Comparison of ENCODE assay signal across 33 cellular contexts in the genomic region with DNA sequence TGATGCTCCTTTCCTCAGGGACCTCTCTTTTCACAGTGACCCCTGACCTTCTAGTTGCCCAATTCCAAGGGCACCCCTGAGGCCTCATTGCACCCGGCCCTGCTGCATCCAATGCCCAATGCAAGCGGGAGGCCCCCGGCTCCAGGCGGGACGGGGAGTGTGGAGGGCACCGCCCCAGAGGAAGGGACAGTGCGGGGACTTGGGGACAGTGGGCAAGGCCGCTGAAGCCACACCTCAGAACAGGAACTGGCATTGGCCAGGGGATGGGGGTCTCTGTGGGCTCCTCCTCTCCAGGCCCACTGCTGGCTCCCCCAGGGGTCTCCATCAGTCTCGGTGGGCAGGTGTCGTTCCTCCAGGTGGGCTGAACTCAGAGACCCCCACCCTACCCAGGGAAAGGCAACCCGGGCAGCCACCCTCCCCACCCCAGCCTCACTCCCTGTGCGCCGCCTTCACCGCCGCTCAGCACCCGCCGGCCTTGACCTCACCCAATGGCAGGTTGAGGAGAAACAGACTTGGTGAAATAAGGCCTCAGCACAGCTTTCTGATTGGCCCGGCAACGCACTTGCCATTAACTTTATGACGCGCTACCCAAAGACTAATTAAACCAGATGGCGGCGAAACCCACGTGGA.
A peak's percentile ranks its signal among the peaks of the same experiment; 100 is the strongest.
DNase-seq lines count a peak whose midpoint lies in the region; ATAC-seq, FAIRE-seq and TF ChIP-seq lines count a peak whose summit lies in the region.
"Had no signal": no experiment of that assay in that cellular context is flagged by ENCODE, and none has a peak within 500 bp of the region (broad histone marks: within the 10 kb centered on the region; RNA-seq: fewer than 3 reads in every experiment).

No MANE protein-coding gene starts in this region.

- H3K4me3 Mint-ChIP-seq in stimulated activated naive CD8-positive, alpha-beta T cell treated with anti-CD3 and anti-CD28 coated beads, Interleukin-15, amount 100 ng/mL, for 72 hours: no peak overlapping the region
- H3K4me3 Mint-ChIP-seq: B cell; CD14-positive monocyte; CD4-positive, alpha-beta memory T cell; CD4-positive, alpha-beta T cell; CD4-positive, CD25-positive, alpha-beta regulatory T cell; CD8-positive, alpha-beta memory T cell; CD8-positive, alpha-beta T cell had no signal

- H3K18ac ChIP-seq in H1 (ENCODE audit: extremely low read depth, low read length) (no peak overlapping the region), neuronal stem cell (ENCODE audit: low read length) (peak overlapping the region; percentile 35)

- no peak overlapping the region for H3K27ac Mint-ChIP-seq in stimulated activated naive CD8-positive, alpha-beta T cell treated with anti-CD3 and anti-CD28 coated beads, Interleukin-15, amount 100 ng/mL, for 72 hours
- H3K27ac Mint-ChIP-seq: B cell; CD4-positive, alpha-beta T cell; CD4-positive, CD25-positive, alpha-beta regulatory T cell; CD8-positive, alpha-beta memory T cell; CD8-positive, alpha-beta T cell had no signal

- peaks cover 10% of the 10 kb centered on the region for H3K79me1 ChIP-seq in H1 (ENCODE audit: low read depth, low read length)
- H3K79me1 ChIP-seq in neuronal stem cell (ENCODE audit: low read depth, low read length): peaks cover 1% of the 10 kb centered on the region

- POLR2A ChIA-PET in H1 (lab: Charles Lee; ENCODE audit: partially characterized antibody): no interaction called here

- H3K27me3 ChIP-seq in H1 (replicated peaks in 1 of 4; ENCODE audit: control insufficient read depth in 3 of 4, extremely low read depth in 1 of 4, insufficient read depth in 3 of 4, low read length in 3 of 4) (no peaks in the 10 kb centered on the region), neuronal stem cell (ENCODE audit: control insufficient read depth in 3 of 3, insufficient read depth in 3 of 3, low read depth in 1 of 3, low read length in 3 of 3) (no peaks in the 10 kb centered on the region)
- H3K27me3 ChIP-seq: BE2C; BLaER1; BLaER1 treated with 17β-estradiol and CSF1 and Interleukin-3, amounts not matched to agents 10 nM and 100 nM had no signal

- no peak for DNase-seq in stimulated activated naive CD8-positive, alpha-beta T cell treated with anti-CD3 and anti-CD28 coated beads, Interleukin-15, amount 100 ng/mL, for 72 hours
- no peak for DNase-seq in stimulated activated naive CD8-positive, alpha-beta T cell treated with anti-CD3 and anti-CD28 coated beads, Interleukin-15, Interleukin-2, amounts not matched to agents 100 U/mL and 50 U/mL, for 24 hours
- DNase-seq in H1 (ENCODE audit: low read depth in 1 of 2, low spot score in 2 of 2): no peak
- no peak for DNase-seq in neuronal stem cell (ENCODE audit: low spot score)
- DNase-seq in superior temporal gyrus (ENCODE audit: extremely low spot score): no peak
- DNase-seq in ecto neural progenitor cell (ENCODE audit: low spot score): no peak
- DNase-seq: 8988T; ACHN; AML-193; BE2C; C1 segment of cervical spinal cord; Caco-2; Calu3; CD4-positive, alpha-beta memory T cell; CD4-positive, alpha-beta T cell; CD4-positive, CD25-positive, alpha-beta regulatory T cell; CD8-positive, alpha-beta memory T cell; CD8-positive, alpha-beta T cell; DMS 273 treated with DMSO at 0.1 percent for 48 hours; DMS153; DMS53; DMS79; DND-41; EL had no signal

- H2BK120ac ChIP-seq in H1 (replicated peaks; ENCODE audit: low read depth, low read length) (no peak overlapping the region), neuronal stem cell (ENCODE audit: low read depth, low read length) (peak overlapping the region; percentile 13)

- H2AFZ ChIP-seq in H1 (ENCODE audit: low read length) (no peak overlapping the region), neuronal stem cell (ENCODE audit: low read length) (no peak overlapping the region)

- H4K5ac ChIP-seq in H1 (ENCODE audit: insufficient read length, low read depth, low read length): no peak overlapping the region

- H3K14ac ChIP-seq in H1 (ENCODE audit: insufficient read length): no peak overlapping the region
- H3K14ac ChIP-seq in neuronal stem cell (ENCODE audit: low read length): no peak overlapping the region

- H2BK20ac ChIP-seq in H1 (ENCODE audit: low read length): no peak overlapping the region

- H3K4me3 ChIP-seq in H1 (ENCODE audit: extremely low read depth in 1 of 4, insufficient read depth in 2 of 4, low read depth in 3 of 4, low read length in 4 of 4) (no peak overlapping the region), neuronal stem cell (ENCODE audit: low read length in 2 of 2) (no peak overlapping the region)
- H3K4me3 ChIP-seq: A549; BLaER1; BLaER1 treated with 17β-estradiol and CSF1 and Interleukin-3, amounts not matched to agents 10 nM and 100 nM had no signal

- H3K27ac ChIP-seq in H1 (ENCODE audit: low read depth, low read length) (no peak overlapping the region), neuronal stem cell (replicated peaks; ENCODE audit: low read length) (no peak overlapping the region)
- H3K27ac ChIP-seq: 22Rv1; A549; BLaER1; BLaER1 treated with 17β-estradiol and CSF1 and Interleukin-3, amounts not matched to agents 10 nM and 100 nM; C4-2B had no signal

- no peak overlapping the region for H2AK5ac ChIP-seq in H1 (ENCODE audit: low read depth, low read length)
- H2AK5ac ChIP-seq in neuronal stem cell (ENCODE audit: low read depth, low read length): peak overlapping the region; percentile 2

- no peak overlapping the region for H3K23ac ChIP-seq in H1 (ENCODE audit: insufficient read length)
- H3K23ac ChIP-seq in neuronal stem cell (ENCODE audit: low read depth, low read length, poor library complexity): no peak overlapping the region

- peak; percentile 33 for ATAC-seq in stimulated activated naive CD8-positive, alpha-beta T cell treated with anti-CD3 and anti-CD28 coated beads, Interleukin-15, amount 100 ng/mL, for 72 hours
- ATAC-seq in stimulated activated naive CD8-positive, alpha-beta T cell treated with anti-CD3 and anti-CD28 coated beads, Interleukin-15, Interleukin-2, amounts not matched to agents 100 U/mL and 50 U/mL, for 24 hours: no peak
- ATAC-seq: A549; CD8-positive, alpha-beta T cell had no signal

- H3K4me1 Mint-ChIP-seq in stimulated activated naive CD8-positive, alpha-beta T cell treated with anti-CD3 and anti-CD28 coated beads, Interleukin-15, amount 100 ng/mL, for 72 hours: no peaks in the 10 kb centered on the region
- H3K4me1 Mint-ChIP-seq: B cell; CD14-positive monocyte; CD4-positive, alpha-beta memory T cell; CD4-positive, CD25-positive, alpha-beta regulatory T cell; CD8-positive, alpha-beta memory T cell had no signal

- peaks cover 0 to 12% of the 10 kb centered on the region in 2 experiments; a peak in 2 of 4 replicates for H3K79me2 ChIP-seq in H1 (ENCODE audit: control insufficient read depth in 1 of 2, insufficient read depth in 2 of 2, low read length in 2 of 2)

- CTCF ChIA-PET in H1 (lab: Charles Lee; ENCODE audit: partially characterized antibody): interaction anchor here (1.0 to 1.3 kb wide), 2 partner anchors 10 to 17 kb away, joined by 3 read pairs; no protein-coding TSS in a partner anchor

- no peak overlapping the region for H3K56ac ChIP-seq in H1 (replicated peaks; ENCODE audit: insufficient read length, low read depth, low read length)

- H3K36me3 ChIP-seq in H1 (ENCODE audit: control insufficient read depth in 2 of 4, insufficient read depth in 4 of 4, low read length in 3 of 4) (no peaks in the 10 kb centered on the region), neuronal stem cell (replicated peaks in 1 of 2; ENCODE audit: control insufficient read depth in 2 of 2, insufficient read depth in 2 of 2, low read length in 2 of 2) (no peaks in the 10 kb centered on the region)
- H3K36me3 ChIP-seq: BE2C; BLaER1; BLaER1 treated with 17β-estradiol and CSF1 and Interleukin-3, amounts not matched to agents 10 nM and 100 nM had no signal

- TF ChIP-seq RAD21 in H1 (IDR thresholded peaks at IDR 0.05 in 1 of 2, conservative IDR thresholded peaks at IDR 0.05 in 1 of 2; ENCODE audit: low read depth in 2 of 2, low read length in 2 of 2): no peak

- H3K9me3 ChIP-seq in H1 (ENCODE audit: insufficient read depth in 2 of 2, low read depth in 1 of 2, low read length in 1 of 2): no peaks in the 10 kb centered on the region
- no peaks in the 10 kb centered on the region for H3K9me3 ChIP-seq in neuronal stem cell (replicated peaks in 1 of 2; ENCODE audit: control insufficient read depth in 2 of 2, insufficient read depth in 1 of 2, low read depth in 1 of 2, low read length in 2 of 2)
- H3K9me3 ChIP-seq: A549; BE2C; BLaER1; BLaER1 treated with 17β-estradiol and CSF1 and Interleukin-3, amounts not matched to agents 10 nM and 100 nM; Caco-2 had no signal

- TF ChIP-seq CTCF in H1 (IDR thresholded peaks at IDR 0.05; ENCODE audit: control extremely low read depth in 1 of 3, insufficient read depth in 1 of 3, low read depth in 1 of 3, low read length in 3 of 3): no peak

- peaks cover 3 to 25% of the 10 kb centered on the region in 2 experiments for H4K20me1 ChIP-seq in H1 (replicated peaks in 1 of 2; ENCODE audit: control insufficient read depth in 1 of 2, insufficient read depth in 2 of 2, low read length in 2 of 2)
- H4K20me1 ChIP-seq: BLaER1 had no signal

- H4K91ac ChIP-seq in H1 (replicated peaks; ENCODE audit: insufficient read length, low read length) (no peak overlapping the region), neuronal stem cell (ENCODE audit: low read depth, low read length, poor library complexity) (no peak overlapping the region)

- H4K8ac ChIP-seq in H1 (ENCODE audit: extremely low read depth, insufficient read depth, low read length): 0 out of 2 replicates have a peak overlapping the region, but pooled peaks have one; percentile 14
- H4K8ac ChIP-seq in neuronal stem cell (ENCODE audit: low read depth, low read length): no peak overlapping the region

- H3K9me3 Mint-ChIP-seq in stimulated activated naive CD8-positive, alpha-beta T cell treated with anti-CD3 and anti-CD28 coated beads, Interleukin-15, amount 100 ng/mL, for 72 hours: no peaks in the 10 kb centered on the region
- H3K9me3 Mint-ChIP-seq: CD4-positive, alpha-beta T cell; CD8-positive, alpha-beta memory T cell; CD8-positive, alpha-beta T cell had no signal

- H3K23me2 ChIP-seq in H1 (ENCODE audit: low read depth, low read length): no peaks in the 10 kb centered on the region

- H2BK15ac ChIP-seq in H1 (ENCODE audit: low read length) (no peak overlapping the region), neuronal stem cell (ENCODE audit: low read length) (no peak overlapping the region)

- H2BK5ac ChIP-seq in H1 (ENCODE audit: low read depth, low read length) (no peak overlapping the region), neuronal stem cell (ENCODE audit: low read length) (no peak overlapping the region)

- no peak for TF ChIP-seq POLR2A in H1 (IDR thresholded peaks at IDR 0.05; ENCODE audit: control extremely low read depth in 1 of 2, low read depth in 2 of 2, low read length in 2 of 2)

- H3K27me3 Mint-ChIP-seq in stimulated activated naive CD8-positive, alpha-beta T cell treated with anti-CD3 and anti-CD28 coated beads, Interleukin-15, amount 100 ng/mL, for 72 hours: no peaks in the 10 kb centered on the region
- H3K27me3 Mint-ChIP-seq: B cell; CD4-positive, alpha-beta memory T cell; CD4-positive, alpha-beta T cell; CD4-positive, CD25-positive, alpha-beta regulatory T cell; CD8-positive, alpha-beta memory T cell had no signal

- H3K4me2 ChIP-seq in H1 (ENCODE audit: insufficient read depth in 1 of 2, low read depth in 2 of 2, low read length in 2 of 2): no peak overlapping the region
- H3K4me2 ChIP-seq in neuronal stem cell (ENCODE audit: insufficient read depth, low read length, poor library complexity, severe bottlenecking): no peak overlapping the region
- H3K4me2 ChIP-seq: A549; BLaER1; BLaER1 treated with 17β-estradiol and CSF1 and Interleukin-3, amounts not matched to agents 10 nM and 100 nM had no signal

- H3K4me1 ChIP-seq in H1 (replicated peaks in 1 of 4; ENCODE audit: control insufficient read depth in 3 of 4, insufficient read depth in 4 of 4, low read length in 3 of 4) (peaks cover 0 to 10% (median 4%) of the 10 kb centered on the region in 4 experiments; a peak in 3 of 7 replicates), neuronal stem cell (ENCODE audit: control insufficient read depth in 2 of 2, insufficient read depth in 1 of 2, low read depth in 1 of 2, low read length in 2 of 2) (peaks cover 5 to 22% of the 10 kb centered on the region in 2 donors)
- H3K4me1 ChIP-seq: A549; BE2C; BLaER1; BLaER1 treated with 17β-estradiol and CSF1 and Interleukin-3, amounts not matched to agents 10 nM and 100 nM; Caco-2 had no signal

- no peak overlapping the region for H3K4ac ChIP-seq in H1 (replicated peaks; ENCODE audit: insufficient read length, low read depth, low read length)
- no peak overlapping the region for H3K4ac ChIP-seq in neuronal stem cell (ENCODE audit: low read length)

- H2BK12ac ChIP-seq in H1 (ENCODE audit: low read depth, low read length): no peak overlapping the region
- no peak overlapping the region for H2BK12ac ChIP-seq in neuronal stem cell (ENCODE audit: low read length)

- no peak for FAIRE-seq in H1 (lab: Jason Lieb, UNC)
- FAIRE-seq: A204.1, A549, D721Med had no signal

- no peak for TF ChIP-seq EP300 in H1 (IDR thresholded peaks at IDR 0.05; ENCODE audit: borderline replicate concordance in 1 of 2, low read depth in 2 of 2, low read length in 2 of 2)

- 88% methylated on average over 24 of the region's 24 CpGs; no CpG with 5 or more reads in 1 of the 2 experiments for WGBS in H1 (ENCODE audit: extremely low coverage in 1 of 2, insufficient coverage in 1 of 2, insufficient read length in 1 of 2, insufficient replicate concordance in 2 of 2, low coverage in 1 of 2, low lambda C conversion rate in 2 of 2, missing lambda C conversion rate in 1 of 2), 2 experiments
- no CpG with 5 or more reads among the region's 24 CpGs for WGBS in neuronal stem cell (ENCODE audit: extremely low coverage in 2 of 2, insufficient read length in 2 of 2, insufficient replicate concordance in 1 of 2), 2 donors

- H3K9ac ChIP-seq in H1 (replicated peaks in 1 of 4; ENCODE audit: extremely low read depth in 1 of 4, low read depth in 3 of 4, low read length in 3 of 4) (no peak overlapping the region), neuronal stem cell (ENCODE audit: low read depth, low read length, poor library complexity) (no peak overlapping the region)
- H3K9ac ChIP-seq: BLaER1; BLaER1 treated with 17β-estradiol and CSF1 and Interleukin-3, amounts not matched to agents 10 nM and 100 nM had no signal
